In the genomic region with DNA sequence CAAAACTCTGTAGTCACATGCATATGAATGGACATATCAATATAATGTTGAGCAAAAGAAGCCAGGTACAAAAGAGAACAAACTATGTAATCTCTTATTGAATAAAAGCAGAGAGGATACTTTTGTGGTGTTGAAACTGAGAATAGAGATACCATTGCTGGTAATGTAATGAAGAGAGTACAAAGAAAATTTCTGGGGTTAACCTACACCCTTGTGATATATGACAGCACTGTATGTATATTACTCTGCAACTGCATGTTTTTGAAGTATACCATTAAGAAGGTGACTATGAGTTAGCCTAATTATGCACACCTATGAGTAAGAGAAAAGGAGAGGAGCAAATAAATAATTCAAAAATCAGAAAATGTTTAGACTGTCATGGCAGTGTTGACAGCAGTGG, we compare ENCODE assay signal across 29 cellular contexts.
"Had no signal": no experiment of that assay in that cellular context is flagged by ENCODE, and none has a peak within 500 bp of the region (broad histone marks: within the 10 kb centered on the region; RNA-seq: fewer than 3 reads in every experiment).

No MANE protein-coding gene starts in this region.

- H3K27me3 ChIP-seq: dorsolateral prefrontal cortex, esophagus muscularis mucosa, esophagus squamous epithelium, foreskin keratinocyte, gastrocnemius medialis, gastroesophageal sphincter, heart left ventricle, heart right ventricle, hepatocyte had no signal

- H3K79me2 ChIP-seq: hepatocyte had no signal

- ATAC-seq: effector memory CD8-positive, alpha-beta T cell; esophagus mucosa; foreskin keratinocyte; gastrocnemius medialis; gastroesophageal sphincter; heart left ventricle; heart right ventricle had no signal

- H3K27me3 Mint-ChIP-seq: dendritic cell treated with granulocyte-macrophage colony-stimulating factor and Interleukin-4, amounts not matched to agents 40 ng/mL and 50 ng/mL, for 4 days; effector memory CD8-positive, alpha-beta T cell had no signal

- H3K4me3 Mint-ChIP-seq: dendritic cell treated with granulocyte-macrophage colony-stimulating factor and Interleukin-4, amounts not matched to agents 40 ng/mL and 50 ng/mL, for 4 days; effector memory CD8-positive, alpha-beta T cell; endodermal cell had no signal

- FAIRE-seq: endometrium, endothelial cell of umbilical vein, frontal cortex had no signal

- H3K27ac Mint-ChIP-seq: dendritic cell treated with granulocyte-macrophage colony-stimulating factor and Interleukin-4, amounts not matched to agents 40 ng/mL and 50 ng/mL, for 4 days; effector memory CD8-positive, alpha-beta T cell; endodermal cell had no signal

- H3K9me3 ChIP-seq: esophagus muscularis mucosa, esophagus squamous epithelium, gastrocnemius medialis, gastroesophageal sphincter, heart left ventricle, heart right ventricle had no signal

- H3K27ac ChIP-seq: coronary artery, dorsolateral prefrontal cortex, epithelial cell of prostate, esophagus muscularis mucosa, esophagus squamous epithelium, foreskin keratinocyte, gastrocnemius medialis, gastroesophageal sphincter, heart left ventricle, heart right ventricle, hepatocyte had no signal

- DNase-seq: cortex of kidney; dermis blood vessel endothelial cell; dorsolateral prefrontal cortex; effector CD4-positive, alpha-beta T cell; effector CD8-positive, alpha-beta T cell; effector memory CD4-positive, alpha-beta T cell; effector memory CD8-positive, alpha-beta T cell; endodermal cell; erythroblast; esophagus squamous epithelium; foreskin fibroblast; foreskin keratinocyte; foreskin melanocyte; gastrocnemius medialis; glutamatergic neuron; head of caudate nucleus; heart left ventricle; heart right ventricle; hippocampal formation had no signal

- H3K36me3 ChIP-seq: esophagus muscularis mucosa, esophagus squamous epithelium, gastrocnemius medialis, gastroesophageal sphincter, heart left ventricle, heart right ventricle had no signal

- H3K4me2 ChIP-seq: hepatocyte had no signal

- H2AFZ ChIP-seq: hepatocyte had no signal

- H3K4me1 ChIP-seq: esophagus muscularis mucosa, esophagus squamous epithelium, foreskin keratinocyte, gastrocnemius medialis, gastroesophageal sphincter, heart left ventricle, heart right ventricle had no signal

- H3K4me3 ChIP-seq: coronary artery, dorsolateral prefrontal cortex, esophagus muscularis mucosa, esophagus squamous epithelium, gastrocnemius medialis, gastroesophageal sphincter, heart left ventricle, heart right ventricle, hepatocyte had no signal
